ENCODE assay signal across 1 cellular context in the genomic region with DNA sequence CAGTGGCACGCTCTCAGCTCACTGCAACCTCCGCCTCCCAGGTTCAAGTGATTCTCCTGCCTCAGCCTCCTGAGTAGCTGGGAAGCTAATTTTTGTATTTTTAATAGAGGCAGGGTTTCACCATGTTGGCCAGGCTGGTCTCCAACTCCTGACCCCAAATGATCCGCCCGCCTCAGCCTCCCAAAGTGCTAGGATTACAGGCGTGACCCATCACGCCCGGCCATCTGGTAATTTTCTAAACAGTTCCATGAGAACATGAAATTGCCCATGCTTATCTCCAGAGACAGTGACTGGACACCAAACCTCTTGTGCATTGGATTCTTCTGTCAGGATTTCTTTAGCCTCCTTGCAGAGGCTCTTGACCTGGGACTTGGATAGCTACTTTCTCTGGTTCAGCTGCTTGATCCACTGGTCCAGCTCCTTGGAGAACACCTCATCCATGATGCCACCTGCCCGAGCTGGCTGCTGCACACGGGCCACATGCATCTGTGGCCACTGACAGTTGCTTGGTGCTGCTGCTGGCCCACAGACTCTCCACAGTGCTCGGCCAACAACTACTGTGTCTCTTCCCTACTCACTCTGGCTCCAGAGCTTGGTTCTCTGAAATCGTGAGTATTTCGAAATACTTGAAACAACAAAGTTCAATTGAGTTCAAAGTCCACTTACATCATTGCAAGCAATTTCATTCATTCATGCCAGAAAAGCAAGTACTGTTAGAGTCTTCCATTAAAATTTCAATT.
TF ChIP-seq lines count a peak whose summit lies in the region.

No MANE protein-coding gene starts in this region.

TF ChIP-seq in K562, 482 proteins besides CTCF, POLR2A, EP300 and RAD21 (continued from another document and continues in another):
- TF ChIP-seq ZNF639 (CRISPR knock-in tag; conservative IDR thresholded peaks at IDR 0.05 in 1 of 2, IDR thresholded peaks at IDR 0.05 in 1 of 2), result no peak
- peak; percentile 19 to 60; a peak in 2 of 4 replicates for TF ChIP-seq FOXK2 (conservative IDR thresholded peaks at IDR 0.05 in 1 of 2, IDR thresholded peaks at IDR 0.05 in 1 of 2; ENCODE audit: low read depth in 2 of 2)
- TF ChIP-seq PRDM10 (IDR thresholded peaks at IDR 0.05; ENCODE audit: partially characterized antibody), result peak; percentile 86
- peak in 1 of 2 experiments; percentile 39 for TF ChIP-seq AFF1 (IDR thresholded peaks at IDR 0.05; ENCODE audit: low read depth in 1 of 2, partially characterized antibody in 2 of 2)
- TF ChIP-seq RFX5 (IDR thresholded peaks at IDR 0.05; ENCODE audit: low read depth, low read length), result no peak
- no peak for TF ChIP-seq FOXJ3 (CRISPR knock-in tag; IDR thresholded peaks at IDR 0.05)
- no peak for TF ChIP-seq FOXO4 (CRISPR knock-in tag; IDR thresholded peaks at IDR 0.05)
- TF ChIP-seq EZH2 (IDR thresholded peaks at IDR 0.05; ENCODE audit: borderline replicate concordance, low read depth, low read length), result no peak
- TF ChIP-seq ZNF175 (CRISPR knock-in tag; IDR thresholded peaks at IDR 0.05; ENCODE audit: low read depth), result no peak
- TF ChIP-seq CREBBP (IDR thresholded peaks at IDR 0.05; ENCODE audit: low read depth, low read length), result no peak
- TF ChIP-seq CREB3L1 (IDR thresholded peaks at IDR 0.05; ENCODE audit: borderline replicate concordance, low read depth), result peak; percentile 58; the same call in 1 of the 2 replicates
- no peak for TF ChIP-seq TSC22D4 (tag; IDR thresholded peaks at IDR 0.05)
- TF ChIP-seq RBM22 (IDR thresholded peaks at IDR 0.05; ENCODE audit: low read depth, low read length, poor library complexity, severe bottlenecking), result no peak
- TF ChIP-seq NR3C1 (CRISPR knock-in tag; IDR thresholded peaks at IDR 0.05), result no peak
- TF ChIP-seq MBD1 (CRISPR knock-in tag; IDR thresholded peaks at IDR 0.05), result no peak
- TF ChIP-seq ZKSCAN8 (CRISPR knock-in tag; IDR thresholded peaks at IDR 0.05), result no peak
- TF ChIP-seq ZKSCAN1 (IDR thresholded peaks at IDR 0.05; ENCODE audit: low read depth, low read length), result 0 out of 2 replicates have a peak, but pooled peaks have one; percentile 10
- TF ChIP-seq ZNF232 (CRISPR knock-in tag; IDR thresholded peaks at IDR 0.05), result no peak
- 0 out of 2 replicates have a peak, but pooled peaks have one; percentile 56 for TF ChIP-seq HLTF (IDR thresholded peaks at IDR 0.05)
- no peak for TF ChIP-seq TAF1 (IDR thresholded peaks at IDR 0.05; ENCODE audit: control insufficient read depth, extremely low read depth, insufficient read depth, low read length, severe bottlenecking)
- TF ChIP-seq, protein P1, sequence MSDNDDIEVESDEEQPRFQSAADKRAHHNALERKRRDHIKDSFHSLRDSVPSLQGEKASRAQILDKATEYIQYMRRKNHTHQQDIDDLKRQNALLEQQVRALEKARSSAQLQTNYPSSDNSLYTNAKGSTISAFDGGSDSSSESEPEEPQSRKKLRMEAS (CRISPR knock-in tag; IDR thresholded peaks at IDR 0.05), result 0 out of 2 replicates have a peak, but pooled peaks have one; percentile 23
- peak; percentile 72 for TF ChIP-seq ATF7 (IDR thresholded peaks at IDR 0.05)
- TF ChIP-seq, protein P2, sequence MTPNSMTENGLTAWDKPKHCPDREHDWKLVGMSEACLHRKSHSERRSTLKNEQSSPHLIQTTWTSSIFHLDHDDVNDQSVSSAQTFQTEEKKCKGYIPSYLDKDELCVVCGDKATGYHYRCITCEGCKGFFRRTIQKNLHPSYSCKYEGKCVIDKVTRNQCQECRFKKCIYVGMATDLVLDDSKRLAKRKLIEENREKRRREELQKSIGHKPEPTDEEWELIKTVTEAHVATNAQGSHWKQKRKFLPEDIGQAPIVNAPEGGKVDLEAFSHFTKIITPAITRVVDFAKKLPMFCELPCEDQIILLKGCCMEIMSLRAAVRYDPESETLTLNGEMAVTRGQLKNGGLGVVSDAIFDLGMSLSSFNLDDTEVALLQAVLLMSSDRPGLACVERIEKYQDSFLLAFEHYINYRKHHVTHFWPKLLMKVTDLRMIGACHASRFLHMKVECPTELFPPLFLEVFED (CRISPR knock-in tag; conservative IDR thresholded peaks at IDR 0.05), result no peak
- no peak for TF ChIP-seq ZC3H11A (IDR thresholded peaks at IDR 0.05; ENCODE audit: low read depth, low read length)
- no peak for TF ChIP-seq ZNF507 (tag; conservative IDR thresholded peaks at IDR 0.05)
- peak; percentile 80 for TF ChIP-seq SOX6 (IDR thresholded peaks at IDR 0.05)
- TF ChIP-seq SREBF2 (CRISPR knock-in tag; IDR thresholded peaks at IDR 0.05), result no peak
- TF ChIP-seq ZNF436 (CRISPR knock-in tag; IDR thresholded peaks at IDR 0.05), result no peak
- TF ChIP-seq CHD4 (IDR thresholded peaks at IDR 0.05; ENCODE audit: insufficient read depth, insufficient replicate concordance, low read depth, low read length, poor library complexity, severe bottlenecking), result no peak
- TF ChIP-seq ZNF584 (CRISPR knock-in tag; IDR thresholded peaks at IDR 0.05; ENCODE audit: low read depth), result no peak
- no peak for TF ChIP-seq OTX1 (CRISPR knock-in tag; IDR thresholded peaks at IDR 0.05)
- no peak for TF ChIP-seq TEAD1 (CRISPR knock-in tag; IDR thresholded peaks at IDR 0.05)
- no peak for TF ChIP-seq BRF1 (IDR thresholded peaks at IDR 0.05; ENCODE audit: borderline replicate concordance, extremely low read depth, insufficient read length)
- TF ChIP-seq CBX2 (IDR thresholded peaks at IDR 0.05; ENCODE audit: insufficient read depth, low read length, poor library complexity, severe bottlenecking), result no peak
- peak; percentile 8; the same call in 1 of the 2 replicates for TF ChIP-seq CREM (IDR thresholded peaks at IDR 0.05; ENCODE audit: low read depth)
- no peak for TF ChIP-seq SRSF1 (IDR thresholded peaks at IDR 0.05; ENCODE audit: low read depth, low read length)
- TF ChIP-seq MCM2 (IDR thresholded peaks at IDR 0.05; ENCODE audit: low read depth), result no peak
- no peak for TF ChIP-seq ZKSCAN3 (CRISPR knock-in tag; IDR thresholded peaks at IDR 0.05)
- no peak for TF ChIP-seq FOXA1 (IDR thresholded peaks at IDR 0.05; ENCODE audit: borderline replicate concordance)
- TF ChIP-seq HDAC1 (IDR thresholded peaks at IDR 0.05), result peak in 1 of 2 experiments; percentile 96; a peak in 3 of 4 replicates
